ENCODE assay signal across 9 cellular contexts in the genomic region with DNA sequence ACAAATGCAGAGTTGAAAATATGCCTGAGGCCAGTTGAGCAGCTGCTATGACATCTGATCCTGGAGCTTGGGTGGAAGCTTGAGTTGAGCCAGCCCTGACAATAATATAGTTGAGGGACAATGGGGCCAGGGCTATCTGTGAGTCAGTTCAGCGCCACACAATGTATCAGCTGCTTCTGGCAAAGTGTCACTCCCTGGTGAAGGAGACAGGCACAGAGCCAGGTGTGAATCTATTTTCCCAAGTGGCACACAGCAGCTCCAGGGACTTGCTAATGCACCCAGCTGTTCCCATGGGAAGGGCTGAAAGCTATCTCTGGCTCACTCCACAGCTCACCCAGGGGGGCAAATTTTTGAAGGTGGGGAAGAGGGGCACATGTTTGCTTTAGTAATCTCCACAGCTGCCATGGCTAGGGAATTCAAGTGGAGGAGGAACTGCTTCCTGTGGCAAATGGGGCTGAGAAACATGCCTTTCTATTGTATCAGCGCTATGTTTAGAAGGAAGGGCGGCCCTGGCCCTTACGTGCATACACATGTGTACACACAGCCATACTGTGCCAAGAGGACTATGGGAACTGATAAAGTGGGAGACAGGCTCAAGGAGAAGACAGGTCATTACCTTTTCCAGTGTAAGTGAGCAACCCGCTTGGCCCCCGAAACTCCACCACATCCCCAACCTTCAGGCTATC. TPM values are rescaled to one million over a fixed set of nuclear protein-coding genes. Genes with fewer than 3 reads are reported as not detected.
DNase-seq lines count a peak whose midpoint lies in the region; TF ChIP-seq lines count a peak whose summit lies in the region.
"Had no signal": no experiment of that assay in that cellular context is flagged by ENCODE, and none has a peak within 500 bp of the region (broad histone marks: within the 10 kb centered on the region; RNA-seq: fewer than 3 reads in every experiment).

No MANE protein-coding gene starts in this region.

- H3K36me3 Mint-ChIP-seq in nephron (ENCODE audit: low read depth): peaks cover 14% of the 10 kb centered on the region

- H3K9ac ChIP-seq in mammary epithelial cell (ENCODE audit: insufficient read depth, low read length): peak overlapping the region; percentile 14

- no peak overlapping the region for H3K4me3 ChIP-seq in mammary epithelial cell (replicated peaks in 1 of 3; ENCODE audit: insufficient read depth in 1 of 3, low read depth in 2 of 3, low read length in 3 of 3)

- peaks cover 32% of the 10 kb centered on the region for H3K4me1 ChIP-seq in mammary epithelial cell (ENCODE audit: insufficient read depth, low read length)

- peaks cover 13% of the 10 kb centered on the region for H3K79me2 ChIP-seq in mammary epithelial cell (ENCODE audit: insufficient read depth, low read length)

- peak overlapping the region; percentile 88 for H3K27ac ChIP-seq in mammary epithelial cell (ENCODE audit: insufficient read depth, low read depth, low read length)

- H3K4me2 ChIP-seq in mammary epithelial cell (ENCODE audit: insufficient read depth, low read depth, low read length): peak overlapping the region; percentile 89

- peaks cover 60% of the 10 kb centered on the region for H3K4me1 Mint-ChIP-seq in nephron

- H3K27me3 Mint-ChIP-seq in nephron (ENCODE audit: low read depth): no peaks in the 10 kb centered on the region

- CTCF ChIA-PET in mammary epithelial cell (lab: Charles Lee; ENCODE audit: low non-redundant PET): no interaction called here

- peak overlapping the region; percentile 54 to 86 (median 80) for H3K27ac Mint-ChIP-seq in nephron

- H3K36me3 ChIP-seq in mammary epithelial cell (ENCODE audit: insufficient read depth, low read length): peaks cover 17% of the 10 kb centered on the region

- intact Hi-C loops in mammary epithelial cell (cut with micrococcal nuclease): no loop called here

- no peaks in the 10 kb centered on the region for H3K9me3 Mint-ChIP-seq in nephron

- in situ Hi-C loops in mammary epithelial cell (cut with MboI; ENCODE audit: low sequenced_read_pairs in 2 of 2): no loop called here

- H2AFZ ChIP-seq in mammary epithelial cell (ENCODE audit: low read depth, low read length): peak overlapping the region; percentile 38

- dilution Hi-C loops in mammary epithelial cell (cut with HindIII; ENCODE audit: low sequenced_read_pairs): no loop called here

- H4K20me1 ChIP-seq in mammary epithelial cell (ENCODE audit: insufficient read depth, low read length): no peaks in the 10 kb centered on the region

- no TSS peak for BruUV-seq in mammary epithelial cell (replicated peaks; lab: Mats Ljungman, UMichigan)

- WGBS in mammary epithelial cell (ENCODE audit: low coverage, missing lambda C conversion rate): 58% methylated on average over 6 of the region's 6 CpGs

- peak overlapping the region; percentile 69 to 91 (median 90) for H3K4me3 Mint-ChIP-seq in nephron

- no peaks in the 10 kb centered on the region for H3K9me3 ChIP-seq in mammary epithelial cell (replicated peaks; ENCODE audit: insufficient read depth, low read length)

- no peak for TF ChIP-seq CTCF in mammary epithelial cell (conservative IDR thresholded peaks at IDR 0.05 in 1 of 2, IDR thresholded peaks at IDR 0.05 in 1 of 2; ENCODE audit: extremely low read depth in 1 of 2, insufficient read depth in 1 of 2, low read depth in 1 of 2, low read length in 2 of 2)
- no peak for TF ChIP-seq CTCF in nephron (IDR thresholded peaks at IDR 0.05; ENCODE audit: unreplicated experiment in 3 of 3)
- TF ChIP-seq CTCF in GM20000 (IDR thresholded peaks at IDR 0.05; ENCODE audit: extremely low read depth, missing control alignments): no peak

- peak; percentile 80 for DNase-seq in Daoy (ENCODE audit: low read depth)
- DNase-seq in NCI-H2081 treated with DMSO at 0.1 percent for 48 hours (lab: John Stamatoyannopoulos, UW): peak; percentile 97
- DNase-seq in mammary epithelial cell: peak; percentile 38
- no peak for DNase-seq in GM20000 (ENCODE audit: low spot score)
- DNase-seq in epidermal melanocyte (ENCODE audit: insufficient read length, low spot score): no peak
- no peak for DNase-seq in NOMO-1 treated with DMSO at 0.1 percent for 48 hours (lab: John Stamatoyannopoulos, UW; ENCODE audit: unreplicated experiment)
- DNase-seq in activated CD4-positive, alpha-beta T cell treated with anti-CD3 and anti-CD28 coated beads, Interleukin-2, amount 50 U/mL, for 4 hours: no peak
- DNase-seq: NK-92 treated with Interleukin-12 subunit alpha and Interleukin-12 subunit beta, amount 100 ng/mL, for 24 hours had no signal

- H3K27me3 ChIP-seq in mammary epithelial cell (ENCODE audit: insufficient read depth, low read length): no peaks in the 10 kb centered on the region

RNA-seq across cellular contexts. Expression of a gene that starts 2.2 kb away (rescaled TPM):
- 21.6 and 30.0 TPM in 2 replicates for total RNA-seq in Daoy (2014; rRNA removed; shearing (Covaris generic))
- total RNA-seq in mammary epithelial cell: 10 to 100 TPM; 50.7 to 95.2 TPM
- 97.7 TPM for polyA plus RNA-seq in mammary epithelial cell
- 57.0 TPM for polyA minus RNA-seq in mammary epithelial cell

RNA-seq across cellular contexts. Expression of a gene that starts 6.8 kb away (rescaled TPM):
- total RNA-seq in Daoy (2014; rRNA removed; shearing (Covaris generic)): 86.9 and 114 TPM in 2 replicates
- 100 to 1,000 TPM in 1 of 2 donors, 10 to 100 TPM in 1; 98.2 to 157 TPM for total RNA-seq in mammary epithelial cell
- 171 TPM for polyA plus RNA-seq in mammary epithelial cell
- polyA minus RNA-seq in mammary epithelial cell: 196 TPM

RNA-seq across cellular contexts. Expression of a gene that starts 37.9 kb away (rescaled TPM):
- total RNA-seq in Daoy (2014; rRNA removed; shearing (Covaris generic)): 22.4 and 34.8 TPM in 2 replicates
- 10 to 100 TPM; 20.8 to 28.3 TPM for total RNA-seq in mammary epithelial cell
- 15.6 TPM for polyA plus RNA-seq in mammary epithelial cell
- polyA minus RNA-seq in mammary epithelial cell: 21.6 TPM

RNA-seq across cellular contexts. Expression of a gene that starts 42.3 kb away (rescaled TPM):
- total RNA-seq in Daoy (2014; rRNA removed; shearing (Covaris generic)): 94.8 and 121 TPM in 2 replicates
- 10 to 100 TPM; 58.1 to 97.4 TPM for total RNA-seq in mammary epithelial cell
- 80.8 TPM for polyA plus RNA-seq in mammary epithelial cell
- polyA minus RNA-seq in mammary epithelial cell: 140 TPM

Comparison
In these comparisons a context has a peak if more than half of its experiments do, and no peak if none do; other contexts are left out.
1. DNase-seq: peak in Daoy (single experiment), NCI-H2081 treated with DMSO at 0.1 percent for 48 hours (single experiment) and mammary epithelial cell (single experiment); none in GM20000 (single experiment), epidermal melanocyte (single experiment), NOMO-1 treated with DMSO at 0.1 percent for 48 hours (single experiment) and activated CD4-positive, alpha-beta T cell treated with anti-CD3 and anti-CD28 coated beads, Interleukin-2, amount 50 U/mL, for 4 hours (0 of 2).